ENCODE assay signal across 8 cellular contexts in the genomic region with DNA sequence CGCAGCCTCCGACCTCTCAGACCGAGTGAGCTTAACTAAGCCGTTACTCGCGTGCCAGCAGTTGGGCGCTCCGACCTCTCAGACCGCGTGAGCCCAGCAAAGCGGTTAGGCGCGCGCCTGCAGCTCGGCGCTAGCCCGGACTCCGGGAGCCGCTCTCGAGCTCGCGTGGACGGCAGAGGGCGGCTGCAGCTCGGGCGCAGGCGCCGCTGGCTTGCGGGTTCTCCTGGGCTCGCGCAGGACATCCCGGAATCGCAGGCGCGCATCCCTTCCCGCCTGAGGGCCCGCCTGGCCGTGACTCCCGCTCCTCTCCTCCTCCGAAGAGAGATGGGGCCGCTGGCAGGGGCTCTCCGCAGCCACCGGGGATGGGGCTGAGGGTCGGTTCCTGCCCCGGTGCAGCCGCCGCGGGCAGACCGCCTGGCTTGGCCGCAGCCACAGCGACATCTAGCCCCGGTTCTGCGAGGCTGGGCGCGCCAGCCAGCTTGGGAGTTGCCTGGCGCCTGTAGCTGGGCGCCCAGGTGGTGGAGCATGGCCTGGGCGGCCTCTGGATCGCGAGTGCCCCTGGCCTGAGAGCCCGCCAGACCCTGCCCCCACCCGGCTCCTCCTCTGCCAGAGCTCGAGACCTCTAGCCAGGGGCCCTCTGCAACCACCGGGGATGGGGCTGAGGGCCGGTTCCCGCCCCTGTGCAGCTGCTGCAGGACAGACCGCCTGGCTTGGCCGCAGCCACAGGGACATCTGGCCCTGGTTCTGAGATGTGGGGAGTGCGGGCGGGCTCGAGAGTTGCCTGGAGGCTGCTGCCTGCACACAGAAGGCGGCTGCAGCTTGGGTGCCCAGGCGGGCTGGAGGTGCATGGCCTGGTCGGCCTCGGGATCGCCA.
DNase-seq lines count a peak whose midpoint lies in the region; ATAC-seq, FAIRE-seq and TF ChIP-seq lines count a peak whose summit lies in the region.
"Not testable (repeated sequence)": the region's sequence is repeated elsewhere in the genome, so short reads cannot be mapped to it uniquely, and the experiment has no call there.

No MANE protein-coding gene starts in this region.

- DNase-seq in D721Med (ENCODE audit: insufficient read length, low spot score), result peak; percentile 22
- peak; percentile 43 for DNase-seq in MV-4-11 (lab: John Stamatoyannopoulos, UW)
- peak; percentile 44 for DNase-seq in activated T-helper 2 cell treated with anti-CD3 and anti-CD28 coated beads, Interferon-gamma antibody, Interleukin-2, Interleukin-4, amounts not matched to agents 10 μg/mL and 5 μg/mL and 100 μg/mL, durations not matched to agents 14 hours and 24 hours and 36 hours (ENCODE audit: low spot score)
- DNase-seq in effector CD4-positive, alpha-beta T cell, result peak; percentile 36
- DNase-seq in iPS-NIHi7 (ENCODE audit: extremely low spot score), result peak; percentile 24
- DNase-seq in posterior cingulate gyrus, result peak; percentile 43 to 95 (median 70)

- not testable (repeated sequence) for TF ChIP-seq CTCF in D721Med (IDR thresholded peaks at IDR 0.05; ENCODE audit: insufficient read depth, missing control alignments)

- H3K27me3 Mint-ChIP-seq in activated T-helper 2 cell treated with anti-CD3 and anti-CD28 coated beads, Interferon-gamma antibody, Interleukin-2, Interleukin-4, amounts not matched to agents 10 μg/mL and 5 μg/mL and 100 μg/mL, durations not matched to agents 14 hours and 24 hours and 36 hours (ENCODE audit: low read depth), result peaks cover 65% of the 10 kb centered on the region
- peaks cover 57% of the 10 kb centered on the region for H3K27me3 Mint-ChIP-seq in stimulated activated naive CD8-positive, alpha-beta T cell treated with anti-CD3 and anti-CD28 coated beads, Interleukin-15, Interleukin-2, amounts not matched to agents 100 ng/mL and 50 ng/mL, for 24 hours

- FAIRE-seq in D721Med (lab: Jason Lieb, UNC), result not testable (repeated sequence)

- H3K4me3 Mint-ChIP-seq in activated T-helper 2 cell treated with anti-CD3 and anti-CD28 coated beads, Interferon-gamma antibody, Interleukin-2, Interleukin-4, amounts not matched to agents 10 μg/mL and 5 μg/mL and 100 μg/mL, durations not matched to agents 14 hours and 24 hours and 36 hours (ENCODE audit: low read depth), result peak overlapping the region; percentile 71
- H3K4me3 Mint-ChIP-seq in stimulated activated naive CD8-positive, alpha-beta T cell treated with anti-CD3 and anti-CD28 coated beads, Interleukin-15, Interleukin-2, amounts not matched to agents 100 ng/mL and 50 ng/mL, for 24 hours, result peak overlapping the region; percentile 79

- not testable (repeated sequence) for H3K36me3 Mint-ChIP-seq in activated T-helper 2 cell treated with anti-CD3 and anti-CD28 coated beads, Interferon-gamma antibody, Interleukin-2, Interleukin-4, amounts not matched to agents 10 μg/mL and 5 μg/mL and 100 μg/mL, durations not matched to agents 14 hours and 24 hours and 36 hours (ENCODE audit: low read depth); stimulated activated naive CD8-positive, alpha-beta T cell treated with anti-CD3 and anti-CD28 coated beads, Interleukin-15, Interleukin-2, amounts not matched to agents 100 ng/mL and 50 ng/mL, for 24 hours (ENCODE audit: low read depth)

- not testable (repeated sequence) for H3K27ac Mint-ChIP-seq in activated T-helper 2 cell treated with anti-CD3 and anti-CD28 coated beads, Interferon-gamma antibody, Interleukin-2, Interleukin-4, amounts not matched to agents 10 μg/mL and 5 μg/mL and 100 μg/mL, durations not matched to agents 14 hours and 24 hours and 36 hours; stimulated activated naive CD8-positive, alpha-beta T cell treated with anti-CD3 and anti-CD28 coated beads, Interleukin-15, Interleukin-2, amounts not matched to agents 100 ng/mL and 50 ng/mL, for 24 hours

- not testable (repeated sequence) for H3K9me3 Mint-ChIP-seq in activated T-helper 2 cell treated with anti-CD3 and anti-CD28 coated beads, Interferon-gamma antibody, Interleukin-2, Interleukin-4, amounts not matched to agents 10 μg/mL and 5 μg/mL and 100 μg/mL, durations not matched to agents 14 hours and 24 hours and 36 hours; stimulated activated naive CD8-positive, alpha-beta T cell treated with anti-CD3 and anti-CD28 coated beads, Interleukin-15, Interleukin-2, amounts not matched to agents 100 ng/mL and 50 ng/mL, for 24 hours

- peak; percentile 98 for ATAC-seq in SK-N-SH treated with all-trans-retinoic acid at 6 μM for 48 hours

- intact Hi-C loops in activated T-helper 2 cell treated with anti-CD3 and anti-CD28 coated beads, Interferon-gamma antibody, Interleukin-2, Interleukin-4, amounts not matched to agents 10 μg/mL and 5 μg/mL and 100 μg/mL, durations not matched to agents 14 hours and 24 hours and 36 hours (cut with micrococcal nuclease), result loop anchor here (5.0 kb wide), 1 partner anchor 364 kb away; no protein-coding TSS in a partner anchor
- intact Hi-C loops in posterior cingulate gyrus (cut with DNase I), result not testable (repeated sequence)

- not testable (repeated sequence) for H3K4me1 Mint-ChIP-seq in activated T-helper 2 cell treated with anti-CD3 and anti-CD28 coated beads, Interferon-gamma antibody, Interleukin-2, Interleukin-4, amounts not matched to agents 10 μg/mL and 5 μg/mL and 100 μg/mL, durations not matched to agents 14 hours and 24 hours and 36 hours (ENCODE audit: low read depth); stimulated activated naive CD8-positive, alpha-beta T cell treated with anti-CD3 and anti-CD28 coated beads, Interleukin-15, Interleukin-2, amounts not matched to agents 100 ng/mL and 50 ng/mL, for 24 hours (ENCODE audit: low read depth)

Comparison
In these comparisons a context has a peak if more than half of its experiments do, and no peak if none do; other contexts are left out.
1. Peak in every context shown above with its lines: DNase-seq and ATAC-seq.